Comparison of ENCODE assay signal across 29 cellular contexts in the genomic region with DNA sequence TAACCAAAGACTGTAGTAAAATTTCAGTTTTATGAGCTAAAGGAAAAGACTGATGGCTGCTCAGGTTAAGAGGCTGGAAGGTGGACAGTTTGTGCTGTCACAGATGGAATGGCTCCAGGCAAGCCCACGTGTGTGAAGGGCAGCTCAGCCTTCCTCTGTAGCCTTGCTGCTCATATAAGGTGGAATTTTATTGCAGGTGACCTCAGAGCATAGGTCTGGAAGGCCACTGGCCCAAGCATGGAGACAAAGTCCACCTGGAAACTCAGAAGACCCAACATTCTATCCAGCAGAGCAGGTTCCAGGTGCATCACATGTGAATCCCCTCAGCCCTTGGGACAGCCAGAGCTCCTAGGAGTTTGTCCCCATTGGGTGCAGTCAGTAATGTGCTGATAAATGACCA.
"Had no signal": no experiment of that assay in that cellular context is flagged by ENCODE, and none has a peak within 500 bp of the region (broad histone marks: within the 10 kb centered on the region; RNA-seq: fewer than 3 reads in every experiment).

No MANE protein-coding gene starts in this region.

- H3K9me3 ChIP-seq: body of pancreas, esophagus muscularis mucosa, gastrocnemius medialis, heart left ventricle had no signal

- H3K4me1 Mint-ChIP-seq: activated CD4-positive, alpha-beta T cell treated with anti-CD3 and anti-CD28 coated beads for 36 hours had no signal

- H3K27ac Mint-ChIP-seq: activated CD4-positive, alpha-beta memory T cell treated with anti-CD3 and anti-CD28 coated beads for 36 hours; activated CD4-positive, alpha-beta T cell treated with anti-CD3 and anti-CD28 coated beads for 36 hours; activated CD4-positive, alpha-beta T cell treated with anti-CD3 and anti-CD28 coated beads, Interleukin-2, amount 10 ng/mL, durations not matched to agents 24 days and 14 days; activated CD8-positive, alpha-beta memory T cell treated with anti-CD3 and anti-CD28 coated beads, Interleukin-2, amount 10 ng/mL, durations not matched to agents 7 days and 5 days; activated naive CD4-positive, alpha-beta T cell treated with anti-CD3 and anti-CD28 coated beads, Interleukin-2, amount 50 U/mL, for 72 hours; activated T-cell treated with anti-CD3 and anti-CD28 coated beads, Interleukin-2, amount 50 U/mL, for 72 hours had no signal

- H3K27me3 ChIP-seq: body of pancreas, esophagus muscularis mucosa, foreskin keratinocyte, gastrocnemius medialis, heart left ventricle had no signal

- H3K4me3 ChIP-seq: body of pancreas, esophagus muscularis mucosa, gastrocnemius medialis, heart left ventricle had no signal

- H3K27me3 Mint-ChIP-seq: activated CD4-positive, alpha-beta memory T cell treated with anti-CD3 and anti-CD28 coated beads for 36 hours; activated CD4-positive, alpha-beta T cell treated with anti-CD3 and anti-CD28 coated beads for 36 hours; activated CD4-positive, alpha-beta T cell treated with anti-CD3 and anti-CD28 coated beads, Interleukin-2, amount 10 ng/mL, durations not matched to agents 24 days and 14 days; activated CD8-positive, alpha-beta memory T cell treated with anti-CD3 and anti-CD28 coated beads, Interleukin-2, amount 10 ng/mL, durations not matched to agents 7 days and 5 days; activated naive CD4-positive, alpha-beta T cell treated with anti-CD3 and anti-CD28 coated beads, Interleukin-2, amount 10 ng/mL, durations not matched to agents 7 days and 5 days; activated naive CD8-positive, alpha-beta T cell treated with anti-CD3 and anti-CD28 coated beads, Interleukin-2, amount 10 ng/mL, durations not matched to agents 7 days and 5 days; effector memory CD8-positive, alpha-beta T cell had no signal

- H3K9me3 Mint-ChIP-seq: activated CD4-positive, alpha-beta memory T cell treated with anti-CD3 and anti-CD28 coated beads for 36 hours; activated CD4-positive, alpha-beta T cell treated with anti-CD3 and anti-CD28 coated beads, Interleukin-2, amount 10 ng/mL, durations not matched to agents 24 days and 14 days; activated naive CD4-positive, alpha-beta T cell treated with anti-CD3 and anti-CD28 coated beads, Interleukin-2, amount 10 ng/mL, durations not matched to agents 7 days and 5 days; activated naive CD4-positive, alpha-beta T cell treated with anti-CD3 and anti-CD28 coated beads, Interleukin-2, amount 50 U/mL, for 72 hours; activated naive CD8-positive, alpha-beta T cell treated with anti-CD3 and anti-CD28 coated beads, Interleukin-2, amount 10 ng/mL, durations not matched to agents 7 days and 5 days; activated T-cell treated with anti-CD3 and anti-CD28 coated beads, Interleukin-2, amount 50 U/mL, for 72 hours; effector memory CD8-positive, alpha-beta T cell had no signal

- H3K36me3 Mint-ChIP-seq: activated naive CD4-positive, alpha-beta T cell treated with anti-CD3 and anti-CD28 coated beads, Interleukin-2, amount 50 U/mL, for 72 hours had no signal

- H3K4me1 ChIP-seq: body of pancreas, esophagus muscularis mucosa, gastrocnemius medialis, heart left ventricle had no signal

- DNase-seq: activated CD4-positive, alpha-beta memory T cell treated with anti-CD3 and anti-CD28 coated beads for 36 hours; activated CD4-positive, alpha-beta T cell treated with anti-CD3 and anti-CD28 coated beads for 36 hours; activated CD4-positive, alpha-beta T cell treated with anti-CD3 and anti-CD28 coated beads, Interleukin-2, amount 10 ng/mL, durations not matched to agents 24 days and 14 days; activated CD4-positive, CD25-positive, alpha-beta regulatory T cell; activated CD4-positive, CD25-positive, alpha-beta regulatory T cell treated with anti-CD3 and anti-CD28 coated beads, Interleukin-2, amount 50 U/mL, for 72 hours; activated CD8-positive, alpha-beta memory T cell treated with anti-CD3 and anti-CD28 coated beads, Interleukin-2, amount 10 ng/mL, durations not matched to agents 7 days and 5 days; activated CD8-positive, alpha-beta memory T cell treated with anti-CD3 and anti-CD28 coated beads, Interleukin-2, amount 50 U/mL, for 4 hours; activated CD8-positive, alpha-beta T cell treated with anti-CD3 and anti-CD28 coated beads, Interleukin-2, amount 10 ng/mL, durations not matched to agents 7 days and 5 days; activated gamma-delta T cell; activated naive CD4-positive, alpha-beta T cell; activated naive CD4-positive, alpha-beta T cell treated with anti-CD3 and anti-CD28 coated beads, Interleukin-2, amount 10 ng/mL, durations not matched to agents 7 days and 5 days; activated naive CD8-positive, alpha-beta T cell treated with anti-CD3 and anti-CD28 coated beads, Interleukin-2, amount 10 ng/mL, durations not matched to agents 7 days and 5 days; activated T-cell treated with anti-CD3 and anti-CD28 coated beads, Interleukin-2, amount 50 U/mL, for 1 hour; activated T-cell treated with anti-CD3 and anti-CD28 coated beads, Interleukin-2, amount 50 U/mL, for 72 hours; anterior cingulate cortex; body of pancreas; caudate nucleus; cortex of kidney; dermis blood vessel endothelial cell; effector CD4-positive, alpha-beta T cell; effector memory CD8-positive, alpha-beta T cell; erythroblast; foreskin keratinocyte; gastrocnemius medialis; glutamatergic neuron; heart left ventricle; T-helper 2 cell had no signal

- H3K27ac ChIP-seq: body of pancreas, esophagus muscularis mucosa, foreskin keratinocyte, gastrocnemius medialis, heart left ventricle had no signal

- H3K4me3 Mint-ChIP-seq: activated CD4-positive, alpha-beta memory T cell treated with anti-CD3 and anti-CD28 coated beads for 36 hours; activated CD4-positive, alpha-beta T cell treated with anti-CD3 and anti-CD28 coated beads for 36 hours; activated CD4-positive, alpha-beta T cell treated with anti-CD3 and anti-CD28 coated beads, Interleukin-2, amount 10 ng/mL, durations not matched to agents 24 days and 14 days; activated CD8-positive, alpha-beta memory T cell treated with anti-CD3 and anti-CD28 coated beads, Interleukin-2, amount 10 ng/mL, durations not matched to agents 7 days and 5 days; activated CD8-positive, alpha-beta T cell treated with anti-CD3 and anti-CD28 coated beads, Interleukin-2, amount 10 ng/mL, durations not matched to agents 7 days and 5 days; activated naive CD4-positive, alpha-beta T cell treated with anti-CD3 and anti-CD28 coated beads, Interleukin-2, amount 10 ng/mL, durations not matched to agents 7 days and 5 days; activated naive CD8-positive, alpha-beta T cell treated with anti-CD3 and anti-CD28 coated beads, Interleukin-2, amount 10 ng/mL, durations not matched to agents 7 days and 5 days; activated T-cell treated with anti-CD3 and anti-CD28 coated beads, Interleukin-2, amount 50 U/mL, for 72 hours; effector memory CD8-positive, alpha-beta T cell had no signal

- ATAC-seq: activated CD4-positive, alpha-beta T cell treated with anti-CD3 and anti-CD28 coated beads for 36 hours; activated CD8-positive, alpha-beta memory T cell treated with anti-CD3 and anti-CD28 coated beads, Interleukin-2, amount 10 ng/mL, durations not matched to agents 7 days and 5 days; activated naive CD4-positive, alpha-beta T cell treated with anti-CD3 and anti-CD28 coated beads, Interleukin-2, amount 50 U/mL, for 72 hours; activated T-cell treated with anti-CD3 and anti-CD28 coated beads, Interleukin-2, amount 50 U/mL, for 72 hours; body of pancreas; effector memory CD8-positive, alpha-beta T cell; foreskin keratinocyte; gastrocnemius medialis had no signal
